Comparison of ENCODE assay signal across 8 cellular contexts in genomic region chr11:45771942-45772522, GRCh38.
DNase-seq lines count a peak whose midpoint lies in the region; TF ChIP-seq lines count a peak whose summit lies in the region.

No MANE protein-coding gene starts in this region.

- no peak overlapping the region for H3K27ac ChIP-seq in DOHH2 (ENCODE audit: low read depth, low read length)

- H3K4me2 ChIP-seq in DOHH2 (ENCODE audit: low read length), result peak overlapping the region; percentile 74

- H3K27me3 ChIP-seq in DOHH2 (ENCODE audit: control insufficient read depth, low read length), result peaks cover 15% of the 10 kb centered on the region

- H3K9me2 ChIP-seq in DOHH2 (replicated peaks; ENCODE audit: control insufficient read depth, low read length), result no peaks in the 10 kb centered on the region

- no peaks in the 10 kb centered on the region for H3K36me3 ChIP-seq in DOHH2 (ENCODE audit: control insufficient read depth, low read length)

- H3K4me3 ChIP-seq in DOHH2 (ENCODE audit: low read length) (peak overlapping the region; percentile 63), LNCaP clone FGC (ENCODE audit: low read depth, low read length) (peak overlapping the region; percentile 51)

- DNase-seq in GOT3 (lab: John Stamatoyannopoulos, UW) (peak; percentile 60), LNCaP clone FGC (ENCODE audit: low read depth) (peak; percentile 36), SHP77 treated with DMSO at 0.1 percent for 48 hours (lab: John Stamatoyannopoulos, UW) (peak; percentile 67), globus pallidus (ENCODE audit: low spot score) (peak; percentile 70), nucleus accumbens (lab: John Stamatoyannopoulos, UW) (peak in 52 of 56 donors; percentile 29 to 88 (median 70)), superior temporal gyrus (ENCODE audit: extremely low spot score) (peak; percentile 85)
- peak; percentile 76 for DNase-seq in activated gamma-delta T cell treated with anti-CD3 and anti-CD28 coated beads, Interleukin-2, amount 50 U/mL, for 16 hours (ENCODE audit: low read depth)

- no peaks in the 10 kb centered on the region for H4K20me1 ChIP-seq in DOHH2 (ENCODE audit: control insufficient read depth, insufficient read depth, low read depth, low read length)

- no peaks in the 10 kb centered on the region for H3K79me2 ChIP-seq in DOHH2 (ENCODE audit: control insufficient read depth, low read length)

- no peaks in the 10 kb centered on the region for H3F3A ChIP-seq in DOHH2 (ENCODE audit: control insufficient read depth, insufficient read depth)

- TF ChIP-seq CTCF in DOHH2 (IDR thresholded peaks at IDR 0.05; ENCODE audit: low read depth, low read length, poor library complexity, severe bottlenecking), result peak; percentile 90
- TF ChIP-seq CTCF in LNCaP clone FGC (IDR thresholded peaks at IDR 0.05; ENCODE audit: control insufficient read depth, extremely low read depth, insufficient read depth), result peak; percentile 95

- no peaks in the 10 kb centered on the region for H3K9me3 ChIP-seq in DOHH2 (ENCODE audit: control insufficient read depth, insufficient read depth, low read length)

- H3K4me1 ChIP-seq in DOHH2 (ENCODE audit: control insufficient read depth, low read length), result peaks cover 18% of the 10 kb centered on the region
